Comparison of ENCODE assay signal across 27 cellular contexts in genomic region chr5:96260009-96260408, GRCh38.
A peak's percentile ranks its signal among the peaks of the same experiment; 100 is the strongest.
DNase-seq lines count a peak whose midpoint lies in the region; ATAC-seq and TF ChIP-seq lines count a peak whose summit lies in the region.
"Had no signal": no experiment of that assay in that cellular context is flagged by ENCODE, and none has a peak within 500 bp of the region (broad histone marks: within the 10 kb centered on the region; RNA-seq: fewer than 3 reads in every experiment).

No MANE protein-coding gene starts in this region.

- H3K4me3 ChIP-seq in cardiac fibroblast (replicated peaks in 1 of 2; ENCODE audit: low read depth in 2 of 2, low read length in 2 of 2) (no peak overlapping the region), tibial artery (no peak overlapping the region)
- H3K4me3 ChIP-seq: esophagus squamous epithelium, SJSA1, spleen, upper lobe of right lung had no signal

- no peak for TF ChIP-seq CTCF in cardiac fibroblast (IDR thresholded peaks at IDR 0.05; ENCODE audit: low read depth, low read length)
- no peak for TF ChIP-seq CTCF in tibial artery (IDR thresholded peaks at IDR 0.05)

- peaks cover 0 to 60% (median 17%) of the 10 kb centered on the region in 4 donors for H3K4me1 ChIP-seq in tibial artery
- H3K4me1 ChIP-seq: upper lobe of right lung had no signal

- no peaks in the 10 kb centered on the region for H3K27me3 ChIP-seq in tibial artery
- H3K27me3 ChIP-seq: esophagus squamous epithelium, SJSA1, spleen, upper lobe of right lung had no signal

- peak overlapping the region; percentile 72 to 74 for H3K27ac ChIP-seq in tibial artery
- H3K27ac ChIP-seq: C4-2B, upper lobe of right lung had no signal

- DNase-seq in LHCN-M2 (ENCODE audit: low read depth) (peak; percentile 50), cardiac fibroblast (ENCODE audit: low read depth in 2 of 2) (peak; percentile 5 to 6), myocyte (ENCODE audit: low read depth) (peak; percentile 14), tibial artery (no peak), NCI-H1092 (lab: John Stamatoyannopoulos, UW) (no peak), NCI-H1105 (lab: John Stamatoyannopoulos, UW) (no peak)
- DNase-seq: activated CD4-positive, alpha-beta T cell treated with anti-CD3 and anti-CD28 coated beads, Interleukin-2, amount 10 ng/mL, durations not matched to agents 24 days and 14 days; activated gamma-delta T cell treated with Interleukin-2 at 50 U/mL for 16 hours; activated naive CD8-positive, alpha-beta T cell treated with anti-CD3 and anti-CD28 coated beads, Interleukin-2, amount 50 U/mL, for 24 hours; activated T-cell treated with anti-CD3 and anti-CD28 coated beads, Interleukin-2, amount 50 U/mL, for 24 hours; Calu3; cortex of kidney; endodermal cell; esophagus squamous epithelium; hypothalamus; immature natural killer cell; left colon; naive thymus-derived CD4-positive, alpha-beta T cell; NCI-H1694 treated with DMSO at 0.1 percent for 48 hours; NCI-H2171 treated with DMSO at 0.1 percent for 48 hours; NCI-H524 treated with DMSO at 0.1 percent for 48 hours; retina; spleen; upper lobe of right lung had no signal

- no peaks in the 10 kb centered on the region for H3K9me3 ChIP-seq in tibial artery
- H3K9me3 ChIP-seq: esophagus squamous epithelium, SJSA1, upper lobe of right lung had no signal

- H3K36me3 ChIP-seq in tibial artery: no peaks in the 10 kb centered on the region
- H3K36me3 ChIP-seq: esophagus squamous epithelium, SJSA1, spleen, upper lobe of right lung had no signal

- intact Hi-C loops in tibial artery (cut with DNase I; ENCODE audit: low total_unique reads): loop anchor here (10.0 kb wide), 1 partner anchor 65 kb away; no protein-coding TSS in a partner anchor

- ATAC-seq in GM19328 (IDR thresholded peaks at IDR 0.05; ENCODE audit: unreplicated experiment): no peak
- ATAC-seq: activated naive CD8-positive, alpha-beta T cell treated with anti-CD3 and anti-CD28 coated beads, Interleukin-2, amount 50 U/mL, for 24 hours; left colon had no signal

Comparison
In these comparisons a context has a peak if more than half of its experiments do, and no peak if none do; other contexts are left out.
1. DNase-seq: peak in LHCN-M2 (single experiment), cardiac fibroblast (2 of 2) and myocyte (single experiment); none in tibial artery (0 of 2), NCI-H1092 (single experiment) and NCI-H1105 (single experiment).